ENCODE assay signal across 26 cellular contexts in the genomic region with DNA sequence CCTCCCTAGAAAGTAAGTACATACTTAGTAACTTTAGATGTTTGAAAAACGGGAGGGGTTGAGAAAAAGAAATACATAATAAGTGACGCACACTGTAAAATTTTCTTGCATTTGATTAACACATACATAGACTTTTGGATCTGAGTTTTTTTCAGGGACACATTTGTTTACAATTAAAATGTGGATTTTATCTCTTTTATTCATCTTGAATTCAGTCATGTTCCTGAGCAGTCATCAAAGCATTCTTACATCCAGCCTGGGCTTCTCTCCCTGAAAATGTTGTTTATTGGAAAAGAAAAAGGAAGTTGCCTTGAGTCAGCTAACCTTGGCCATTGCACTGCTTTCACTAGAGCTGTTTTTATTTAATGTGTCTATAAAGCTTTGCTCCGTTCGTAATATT. TPM values are rescaled to one million over a fixed set of nuclear protein-coding genes. Genes with fewer than 3 reads are reported as not detected.
A peak's percentile ranks its signal among the peaks of the same experiment; 100 is the strongest.
DNase-seq lines count a peak whose midpoint lies in the region; ATAC-seq and TF ChIP-seq lines count a peak whose summit lies in the region.
"Had no signal": no experiment of that assay in that cellular context is flagged by ENCODE, and none has a peak within 500 bp of the region (broad histone marks: within the 10 kb centered on the region; RNA-seq: fewer than 3 reads in every experiment).

No MANE protein-coding gene starts in this region.

- no peaks in the 10 kb centered on the region for H3K9me3 Mint-ChIP-seq in effector memory CD8-positive, alpha-beta T cell

- peaks cover 7 to 9% of the 10 kb centered on the region in 2 donors for H3K27me3 Mint-ChIP-seq in effector memory CD8-positive, alpha-beta T cell
- H3K27me3 Mint-ChIP-seq: T-cell had no signal

- DNase-seq in EH (ENCODE audit: low read depth) = peak; percentile 85
- peak; percentile 47 for DNase-seq in M059J (ENCODE audit: low read depth)
- DNase-seq in cardiac fibroblast (ENCODE audit: low read depth in 2 of 2) = peak; percentile 17 to 43
- peak; percentile 53 for DNase-seq in iris pigment epithelial cell (ENCODE audit: low read depth)
- DNase-seq in NCI-H69 (lab: John Stamatoyannopoulos, UW) = no peak
- DNase-seq in effector memory CD8-positive, alpha-beta T cell = no peak
- no peak for DNase-seq in activated T-cell treated with anti-CD3 and anti-CD28 coated beads for 4 hours
- DNase-seq: activated CD4-positive, alpha-beta memory T cell treated with anti-CD3 and anti-CD28 coated beads for 36 hours; activated naive CD4-positive, alpha-beta T cell treated with anti-CD3 and anti-CD28 coated beads, Interleukin-2, amount 10 ng/mL, durations not matched to agents 7 days and 5 days; activated T-cell treated with anti-CD3 and anti-CD28 coated beads, Interleukin-2, amount 50 U/mL, for 4 hours; AML-193; DMS79 treated with DMSO at 0.1 percent for 48 hours; midbrain; NCI-H1105 treated with DMSO at 0.1 percent for 48 hours; NCI-H2107; NCI-H524; Right ventricle myocardium superior; stimulated activated CD4-positive, alpha-beta T cell treated with anti-CD3 and anti-CD28 coated beads, Interleukin-2, amount 100 ng/mL, for 24 hours; stimulated activated naive CD8-positive, alpha-beta T cell treated with anti-CD3 and anti-CD28 coated beads, Interleukin-15, Interleukin-2, amounts not matched to agents 100 U/mL and 50 U/mL, for 24 hours; T-cell; WERI-Rb-1 had no signal

- no peak overlapping the region for H3K4me3 ChIP-seq in cardiac fibroblast (replicated peaks in 1 of 2; ENCODE audit: low read depth in 2 of 2, low read length in 2 of 2)
- H3K4me3 ChIP-seq: tibial nerve had no signal

- H3K27ac Mint-ChIP-seq in effector memory CD8-positive, alpha-beta T cell = no peak overlapping the region
- H3K27ac Mint-ChIP-seq: activated CD4-positive, alpha-beta memory T cell treated with anti-CD3 and anti-CD28 coated beads for 36 hours; activated naive CD4-positive, alpha-beta T cell treated with anti-CD3 and anti-CD28 coated beads, Interleukin-2, amount 10 ng/mL, durations not matched to agents 7 days and 5 days; IgD-negative memory B cell; T-cell had no signal

- no peak overlapping the region for H3K4me3 Mint-ChIP-seq in effector memory CD8-positive, alpha-beta T cell
- H3K4me3 Mint-ChIP-seq: activated CD4-positive, alpha-beta memory T cell treated with anti-CD3 and anti-CD28 coated beads for 36 hours; activated naive CD4-positive, alpha-beta T cell treated with anti-CD3 and anti-CD28 coated beads, Interleukin-2, amount 10 ng/mL, durations not matched to agents 7 days and 5 days; activated T-cell treated with anti-CD3 and anti-CD28 coated beads, Interleukin-2, amount 50 U/mL, for 4 hours; IgD-negative memory B cell; nephron; T-cell had no signal

- ATAC-seq in effector memory CD8-positive, alpha-beta T cell (replicated peaks) = no peak
- no peak for ATAC-seq in HG03565 (IDR thresholded peaks at IDR 0.05; ENCODE audit: unreplicated experiment)
- ATAC-seq: activated T-cell treated with anti-CD3 and anti-CD28 coated beads, Interleukin-2, amount 50 U/mL, for 4 hours; left lobe of liver; stimulated activated naive CD8-positive, alpha-beta T cell treated with anti-CD3 and anti-CD28 coated beads, Interleukin-15, Interleukin-2, amounts not matched to agents 100 U/mL and 50 U/mL, for 24 hours; T-cell had no signal

- no peaks in the 10 kb centered on the region for H3K4me1 Mint-ChIP-seq in effector memory CD8-positive, alpha-beta T cell (ENCODE audit: low read depth in 2 of 2)
- H3K4me1 Mint-ChIP-seq: activated naive CD4-positive, alpha-beta T cell treated with anti-CD3 and anti-CD28 coated beads, Interleukin-2, amount 10 ng/mL, durations not matched to agents 7 days and 5 days; IgD-negative memory B cell; T-cell had no signal

- no peak for TF ChIP-seq CTCF in cardiac fibroblast (IDR thresholded peaks at IDR 0.05; ENCODE audit: low read depth, low read length)

- peaks cover 5% of the 10 kb centered on the region for H3K36me3 Mint-ChIP-seq in effector memory CD8-positive, alpha-beta T cell (ENCODE audit: insufficient read depth)

RNA-seq across cellular contexts. Expression of gene RPP40, which starts 8.7 kb away (rescaled TPM):
- total RNA-seq in M059J (2014; rRNA removed; shearing (Covaris generic)) = 44.3 and 44.7 TPM in 2 replicates

Comparison
In these comparisons a context has a peak if more than half of its experiments do, and no peak if none do; other contexts are left out.
1. DNase-seq: peak in EH (single experiment), M059J (single experiment), cardiac fibroblast (2 of 2) and iris pigment epithelial cell (single experiment); none in NCI-H69 (single experiment), effector memory CD8-positive, alpha-beta T cell (0 of 3) and activated T-cell treated with anti-CD3 and anti-CD28 coated beads for 4 hours (single experiment).